1 cellular context compared by ENCODE assay signal in the genomic region with DNA sequence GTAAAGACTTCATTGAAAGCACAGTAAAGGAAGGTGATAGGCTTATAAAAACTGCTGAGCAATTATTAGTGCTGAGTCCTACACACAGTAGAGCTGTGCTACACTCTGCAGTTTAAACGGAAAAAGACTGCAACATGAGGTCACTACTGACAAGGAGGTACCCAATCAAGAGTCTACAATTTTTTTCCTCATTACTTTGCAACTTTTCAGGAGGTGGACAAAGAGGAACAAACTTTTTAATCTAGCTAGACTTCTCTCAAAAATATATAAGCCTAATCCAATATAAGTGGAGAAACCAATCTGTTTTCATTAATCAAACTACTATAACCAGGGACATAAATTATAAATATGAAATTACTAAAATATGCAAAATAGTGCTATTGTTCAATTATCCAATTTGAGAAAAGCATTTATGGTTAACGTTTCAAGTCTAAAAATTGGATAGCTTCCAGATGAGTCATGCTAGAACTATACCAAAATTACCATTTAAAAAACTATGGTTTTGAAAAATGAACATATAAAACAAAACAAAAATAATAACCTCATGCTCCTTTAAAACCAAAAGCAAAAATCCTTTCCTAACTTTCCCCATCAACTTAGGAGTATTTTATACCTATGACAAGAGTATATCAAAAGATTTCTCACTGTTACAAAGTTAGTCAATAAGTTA.
TF ChIP-seq lines count a peak whose summit lies in the region.

No MANE protein-coding gene starts in this region.

TF ChIP-seq in GM12878, 131 proteins besides CTCF, POLR2A, EP300 and RAD21:
- no peak for TF ChIP-seq PAX5 (IDR thresholded peaks at IDR 0.05; ENCODE audit: borderline replicate concordance, low read depth, low read length)
- no peak for TF ChIP-seq BMI1 (IDR thresholded peaks at IDR 0.05; ENCODE audit: borderline replicate concordance)
- TF ChIP-seq, protein P1, sequence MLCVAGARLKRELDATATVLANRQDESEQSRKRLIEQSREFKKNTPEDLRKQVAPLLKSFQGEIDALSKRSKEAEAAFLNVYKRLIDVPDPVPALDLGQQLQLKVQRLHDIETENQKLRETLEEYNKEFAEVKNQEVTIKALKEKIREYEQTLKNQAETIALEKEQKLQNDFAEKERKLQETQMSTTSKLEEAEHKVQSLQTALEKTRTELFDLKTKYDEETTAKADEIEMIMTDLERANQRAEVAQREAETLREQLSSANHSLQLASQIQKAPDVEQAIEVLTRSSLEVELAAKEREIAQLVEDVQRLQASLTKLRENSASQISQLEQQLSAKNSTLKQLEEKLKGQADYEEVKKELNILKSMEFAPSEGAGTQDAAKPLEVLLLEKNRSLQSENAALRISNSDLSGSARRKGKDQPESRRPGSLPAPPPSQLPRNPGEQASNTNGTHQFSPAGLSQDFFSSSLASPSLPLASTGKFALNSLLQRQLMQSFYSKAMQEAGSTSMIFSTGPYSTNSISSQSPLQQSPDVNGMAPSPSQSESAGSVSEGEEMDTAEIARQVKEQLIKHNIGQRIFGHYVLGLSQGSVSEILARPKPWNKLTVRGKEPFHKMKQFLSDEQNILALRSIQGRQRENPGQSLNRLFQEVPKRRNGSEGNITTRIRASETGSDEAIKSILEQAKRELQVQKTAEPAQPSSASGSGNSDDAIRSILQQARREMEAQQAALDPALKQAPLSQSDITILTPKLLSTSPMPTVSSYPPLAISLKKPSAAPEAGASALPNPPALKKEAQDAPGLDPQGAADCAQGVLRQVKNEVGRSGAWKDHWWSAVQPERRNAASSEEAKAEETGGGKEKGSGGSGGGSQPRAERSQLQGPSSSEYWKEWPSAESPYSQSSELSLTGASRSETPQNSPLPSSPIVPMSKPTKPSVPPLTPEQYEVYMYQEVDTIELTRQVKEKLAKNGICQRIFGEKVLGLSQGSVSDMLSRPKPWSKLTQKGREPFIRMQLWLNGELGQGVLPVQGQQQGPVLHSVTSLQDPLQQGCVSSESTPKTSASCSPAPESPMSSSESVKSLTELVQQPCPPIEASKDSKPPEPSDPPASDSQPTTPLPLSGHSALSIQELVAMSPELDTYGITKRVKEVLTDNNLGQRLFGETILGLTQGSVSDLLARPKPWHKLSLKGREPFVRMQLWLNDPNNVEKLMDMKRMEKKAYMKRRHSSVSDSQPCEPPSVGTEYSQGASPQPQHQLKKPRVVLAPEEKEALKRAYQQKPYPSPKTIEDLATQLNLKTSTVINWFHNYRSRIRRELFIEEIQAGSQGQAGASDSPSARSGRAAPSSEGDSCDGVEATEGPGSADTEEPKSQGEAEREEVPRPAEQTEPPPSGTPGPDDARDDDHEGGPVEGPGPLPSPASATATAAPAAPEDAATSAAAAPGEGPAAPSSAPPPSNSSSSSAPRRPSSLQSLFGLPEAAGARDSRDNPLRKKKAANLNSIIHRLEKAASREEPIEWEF (IDR thresholded peaks at IDR 0.05; ENCODE audit: insufficient replicate concordance, low read depth, low read length), result no peak
- TF ChIP-seq SMARCA5 (IDR thresholded peaks at IDR 0.05), result no peak
